ENCODE assay signal across 9 cellular contexts in the genomic region with DNA sequence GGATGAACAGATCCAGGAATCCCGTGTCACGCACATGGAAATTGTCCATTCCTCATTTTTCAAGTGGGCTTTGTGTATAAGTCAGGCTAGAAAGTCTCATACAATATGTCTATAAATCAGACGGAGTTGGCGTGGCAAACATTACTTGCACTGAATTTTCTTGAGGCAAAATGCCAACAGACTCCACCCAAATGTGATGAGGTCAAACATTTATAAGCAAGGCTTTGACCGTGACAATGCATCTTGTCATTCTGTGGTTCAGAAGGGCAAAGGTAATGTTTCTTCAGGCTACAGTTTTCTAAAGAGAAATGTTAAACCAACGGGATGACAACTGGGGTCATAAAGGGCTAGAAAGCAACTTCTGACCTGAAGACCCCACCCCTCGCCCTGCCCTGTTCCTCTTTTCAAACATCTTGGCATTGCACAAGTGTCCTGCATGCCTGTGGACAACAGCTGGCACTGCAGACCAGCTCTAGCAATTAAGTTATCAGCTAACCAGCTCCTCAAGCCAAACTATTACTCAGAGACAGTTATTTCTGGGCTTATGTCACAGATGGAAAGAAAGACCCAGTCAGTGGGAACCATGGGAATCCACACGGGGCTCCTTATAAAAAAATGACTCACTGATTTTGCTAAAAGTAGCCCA. TPM values are rescaled to one million over a fixed set of nuclear protein-coding genes. Genes with fewer than 3 reads are reported as not detected.
A peak's percentile ranks its signal among the peaks of the same experiment; 100 is the strongest.
DNase-seq lines count a peak whose midpoint lies in the region; ATAC-seq and TF ChIP-seq lines count a peak whose summit lies in the region.
"Had no signal": no experiment of that assay in that cellular context is flagged by ENCODE, and none has a peak within 500 bp of the region (broad histone marks: within the 10 kb centered on the region; RNA-seq: fewer than 3 reads in every experiment).

No MANE protein-coding gene starts in this region.

- DNase-seq in Caco-2 = peak; percentile 53 to 61
- DNase-seq in RWPE1 (ENCODE audit: low spot score) = peak; percentile 92
- DNase-seq in fibroblast of gingiva (ENCODE audit: low read depth) = peak; percentile 86
- peak; percentile 90 for DNase-seq in posterior vena cava (ENCODE audit: low spot score)

- no peak overlapping the region for H3K4me3 ChIP-seq in Caco-2 (ENCODE audit: low read depth, low read length)

- H3K27ac ChIP-seq in RWPE1 = peak overlapping the region; percentile 85
- H3K27ac ChIP-seq: neutrophil had no signal

- peaks cover 62% of the 10 kb centered on the region for H3K4me1 Mint-ChIP-seq in Caco-2 (ENCODE audit: low read depth, unreplicated experiment)

- CTCF ChIA-PET in Caco-2 (lab: Charles Lee) (interaction anchor here (0.8 to 2.1 kb wide), 2 partner anchors 43 to 59 kb away, joined by 3 to 12 read pairs; partner anchors contain the start of gene EHD4), RWPE1 (lab: Yijun Ruan, JAX) (no interaction called here)

- no peaks in the 10 kb centered on the region for H3K9me3 Mint-ChIP-seq in Caco-2 (ENCODE audit: unreplicated experiment)

- H3K27me3 Mint-ChIP-seq in Caco-2 (ENCODE audit: insufficient read depth, unreplicated experiment) = no peaks in the 10 kb centered on the region

- no peaks in the 10 kb centered on the region for H3K27me3 ChIP-seq in Caco-2 (replicated peaks; ENCODE audit: control insufficient read depth, insufficient read depth, low read length)
- H3K27me3 ChIP-seq: neutrophil had no signal

- no peak overlapping the region for H3K27ac Mint-ChIP-seq in Caco-2 (ENCODE audit: unreplicated experiment)

- intact Hi-C loops in Caco-2 (cut with micrococcal nuclease; ENCODE audit: unreplicated experiment) = loop anchor here (2.0 kb wide), 1 partner anchor 26 kb away; no protein-coding TSS in a partner anchor
- intact Hi-C loops in posterior vena cava (cut with DNase I) = loop anchor here in 1 of 2 donors (5.0 kb wide), 1 partner anchor 562 kb away; the partner anchor contains the start of gene ZNF106

- no peaks in the 10 kb centered on the region for H3K36me3 ChIP-seq in Caco-2 (ENCODE audit: control insufficient read depth, insufficient read depth, low read length)
- H3K36me3 ChIP-seq: neutrophil had no signal

- no TSS peak for BruUV-seq in Caco-2 (replicated peaks; lab: Mats Ljungman, UMichigan)

- H3K36me3 Mint-ChIP-seq in Caco-2 (ENCODE audit: insufficient read depth, unreplicated experiment) = peaks cover 52% of the 10 kb centered on the region

- POLR2A ChIA-PET in Caco-2 (lab: Charles Lee) (no interaction called here), RWPE1 (lab: Yijun Ruan, JAX; ENCODE audit: low non-redundant PET) (no interaction called here)

- no peaks in the 10 kb centered on the region for H3K9me3 ChIP-seq in Caco-2
- H3K9me3 ChIP-seq: neutrophil had no signal

- H3K4me3 Mint-ChIP-seq in Caco-2 (ENCODE audit: unreplicated experiment) = no peak overlapping the region

- TF ChIP-seq CTCF in Caco-2 (IDR thresholded peaks at IDR 0.05; ENCODE audit: insufficient read depth in 1 of 2, low read depth in 1 of 2, low read length in 1 of 2, severe bottlenecking in 1 of 2, unreplicated experiment in 1 of 2) (peak in 1 of 2 experiments; percentile 12), RWPE1 (conservative IDR thresholded peaks at IDR 0.05; ENCODE audit: low read depth) (peak; percentile 69)

- ATAC-seq in GM18867 (IDR thresholded peaks at IDR 0.05; ENCODE audit: unreplicated experiment) (no peak), GM18519 (IDR thresholded peaks at IDR 0.05; ENCODE audit: low FRiP score, unreplicated experiment) (no peak), GM18861 (IDR thresholded peaks at IDR 0.05; ENCODE audit: unreplicated experiment) (no peak), GM19397 (IDR thresholded peaks at IDR 0.05; ENCODE audit: unreplicated experiment) (no peak)

- peaks cover 61% of the 10 kb centered on the region for H3K4me1 ChIP-seq in Caco-2

RNA-seq across cellular contexts. Expression of gene SPTBN5, which starts 36.5 kb away (rescaled TPM):
- total RNA-seq in Caco-2 (2022) (2.3 and 2.5 TPM in 2 replicates), posterior vena cava (1 to 10 TPM in 1 of 2 donors, under 1 TPM in 1; 0.71 to 1.3 TPM)

RNA-seq across cellular contexts. Expression of gene EHD4, which starts 42.0 kb away (rescaled TPM):
- total RNA-seq in Caco-2 (2022) (31.6 TPM in 2 replicates), posterior vena cava (10 to 100 TPM; 21.3 to 22.5 TPM)
